ENCODE assay signal across 9 cellular contexts in genomic region chr5:156922207-156922792, GRCh38. TPM values are rescaled to one million over a fixed set of nuclear protein-coding genes. Genes with fewer than 3 reads are reported as not detected.
DNase-seq lines count a peak whose midpoint lies in the region; ATAC-seq and TF ChIP-seq lines count a peak whose summit lies in the region.
"Had no signal": no experiment of that assay in that cellular context is flagged by ENCODE, and none has a peak within 500 bp of the region (broad histone marks: within the 10 kb centered on the region; RNA-seq: fewer than 3 reads in every experiment).

No MANE protein-coding gene starts in this region.

- peak; percentile 43 for ATAC-seq in GM19452 (IDR thresholded peaks at IDR 0.05; ENCODE audit: unreplicated experiment)
- ATAC-seq in HG03045 (IDR thresholded peaks at IDR 0.05; ENCODE audit: unreplicated experiment), result peak; percentile 47
- no peak for ATAC-seq in left colon

- in situ Hi-C loops in GM13976 (cut with MboI; ENCODE audit: low sequenced_read_pairs, unreplicated experiment), result no loop called here

- no peak for TF ChIP-seq CTCF in GM13976 (IDR thresholded peaks at IDR 0.05; ENCODE audit: borderline replicate concordance, control extremely low read depth, extremely low read depth, insufficient read depth, missing control alignments)

- intact Hi-C loops in left colon (cut with DNase I, micrococcal nuclease), result no loop called here

- DNase-seq in GM13976 (ENCODE audit: low spot score), result peak; percentile 36
- DNase-seq in activated T-cell treated with anti-CD3 and anti-CD28 coated beads, Interleukin-2, amount 50 U/mL, for 48 hours, result peak; percentile 33 to 43
- no peak for DNase-seq in KG1 (lab: John Stamatoyannopoulos, UW)
- no peak for DNase-seq in NCI-H2107 treated with DMSO at 0.1 percent for 48 hours (lab: John Stamatoyannopoulos, UW; ENCODE audit: unreplicated experiment)
- DNase-seq in NCI-H2171 treated with DMSO at 0.1 percent for 48 hours (lab: John Stamatoyannopoulos, UW), result no peak
- DNase-seq in left colon, result no peak
- DNase-seq: dorsolateral prefrontal cortex had no signal

RNA-seq across cellular contexts. Expression of gene TIMD4, which starts 40.7 kb away (rescaled TPM):
- total RNA-seq in left colon, result 1 to 10 TPM in 1 of 2 donors, under 1 TPM in 1; 0.49 to 2.5 TPM

Comparison
In these comparisons a context has a peak if more than half of its experiments do, and no peak if none do; other contexts are left out.
1. DNase-seq: peak in GM13976 (single experiment) and activated T-cell treated with anti-CD3 and anti-CD28 coated beads, Interleukin-2, amount 50 U/mL, for 48 hours (2 of 2); none in KG1 (single experiment), NCI-H2107 treated with DMSO at 0.1 percent for 48 hours (single experiment), NCI-H2171 treated with DMSO at 0.1 percent for 48 hours (single experiment) and left colon (0 of 2).